12 cellular contexts compared by ENCODE assay signal in the genomic region with DNA sequence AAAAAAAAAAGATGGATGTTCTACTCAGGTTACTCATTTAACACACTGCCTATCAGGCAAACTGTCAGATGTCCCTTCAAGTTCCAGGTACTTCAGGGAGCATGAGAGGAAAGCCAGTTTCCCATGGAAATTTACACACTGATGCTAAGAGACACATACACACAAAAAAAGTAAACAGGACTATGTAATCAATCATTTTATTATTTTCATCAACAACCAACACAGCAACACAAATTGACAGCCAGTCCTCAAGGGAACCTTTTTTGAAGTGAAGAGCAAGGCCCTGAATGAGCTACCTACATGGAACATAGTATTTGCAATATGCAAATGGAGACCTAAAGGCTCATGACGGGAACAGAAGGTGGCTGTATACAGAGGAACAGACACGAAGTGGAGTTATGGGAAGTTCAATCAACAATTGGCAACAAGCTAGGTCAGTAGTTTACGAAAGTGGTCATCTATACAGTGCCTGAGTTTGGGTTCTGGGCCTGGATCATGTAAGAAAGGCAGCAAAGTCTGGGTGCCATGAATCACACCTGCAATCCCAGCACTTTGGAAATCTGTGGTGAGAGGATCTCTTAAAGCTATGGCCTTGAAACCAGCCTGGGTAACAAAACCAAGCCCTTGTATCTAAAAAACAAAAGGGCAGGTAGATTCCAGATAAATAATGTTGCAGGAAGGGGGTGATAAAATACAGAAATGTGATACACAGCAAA. TPM values are rescaled to one million over a fixed set of nuclear protein-coding genes. Genes with fewer than 3 reads are reported as not detected.
DNase-seq lines count a peak whose midpoint lies in the region; ATAC-seq, FAIRE-seq and TF ChIP-seq lines count a peak whose summit lies in the region.
"Had no signal": no experiment of that assay in that cellular context is flagged by ENCODE, and none has a peak within 500 bp of the region (broad histone marks: within the 10 kb centered on the region; RNA-seq: fewer than 3 reads in every experiment).

No MANE protein-coding gene starts in this region.

- H3K27me3 Mint-ChIP-seq in endodermal cell (ENCODE audit: insufficient read depth), result no peaks in the 10 kb centered on the region

- no peak overlapping the region for H2AFZ ChIP-seq in ACC112 (ENCODE audit: low read length, unreplicated experiment)
- H2AFZ ChIP-seq in PC-3 (ENCODE audit: low read length), result no peak overlapping the region

- H3K9me2 ChIP-seq in DOHH2 (replicated peaks; ENCODE audit: control insufficient read depth, low read length) (no peaks in the 10 kb centered on the region), PC-3 (replicated peaks; ENCODE audit: low read length) (no peaks in the 10 kb centered on the region)

- no peak for FAIRE-seq in kidney (lab: Jason Lieb, UNC)

- H3K4me2 ChIP-seq in DOHH2 (ENCODE audit: low read length) (peak overlapping the region; percentile 92), PC-3 (ENCODE audit: low read length) (peak overlapping the region; percentile 96; the same call in 1 of the 2 replicates)

- CTCF ChIA-PET in PC-3 (lab: Charles Lee), result no interaction called here

- peak overlapping the region; percentile 8; the same call in 1 of the 2 replicates for H3K27ac ChIP-seq in ACC112 (ENCODE audit: low read depth, low read length)
- H3K27ac ChIP-seq in DOHH2 (ENCODE audit: low read depth, low read length), result peak overlapping the region; percentile 19
- no peak overlapping the region for H3K27ac ChIP-seq in PC-3 (ENCODE audit: low read length)
- H3K27ac ChIP-seq in endodermal cell (ENCODE audit: low read depth, low read length), result no peak overlapping the region
- no peak overlapping the region for H3K27ac ChIP-seq in kidney (ENCODE audit: low read depth in 2 of 2, low read length in 2 of 2)
- H3K27ac ChIP-seq: ascending aorta, upper lobe of right lung had no signal

- peaks cover 24% of the 10 kb centered on the region for H3K4me1 Mint-ChIP-seq in endodermal cell

- WGBS in endodermal cell (ENCODE audit: insufficient coverage in 1 of 2, insufficient read length in 1 of 2), 2 experiments, result 30 to 64% methylated on average over 2 to 3 of the region's 3 CpGs

- intact Hi-C loops in PC-3 (cut with micrococcal nuclease) (no loop called here), kidney (cut with DNase I) (no loop called here)

- POLR2A ChIA-PET in PC-3 (lab: Charles Lee; ENCODE audit: unreplicated experiment), result interaction anchor here (0.6 kb wide), 1 partner anchor 11 kb away, joined by 3 read pairs; no protein-coding TSS in a partner anchor

- ATAC-seq in PC-3, result no peak
- no peak for ATAC-seq in GM18909 (IDR thresholded peaks at IDR 0.05; ENCODE audit: poor library complexity, unreplicated experiment)
- no peak for ATAC-seq in HG03432 (IDR thresholded peaks at IDR 0.05; ENCODE audit: unreplicated experiment)
- ATAC-seq: upper lobe of right lung had no signal

- H3K27me3 ChIP-seq in ACC112 (ENCODE audit: insufficient read depth, low read length) (no peaks in the 10 kb centered on the region), DOHH2 (ENCODE audit: control insufficient read depth, low read length) (no peaks in the 10 kb centered on the region; the same call in 1 of the 2 replicates), PC-3 (ENCODE audit: low read length) (no peaks in the 10 kb centered on the region), endodermal cell (ENCODE audit: control insufficient read depth, insufficient read depth, low read length, poor library complexity, severe bottlenecking) (no peaks in the 10 kb centered on the region)
- H3K27me3 ChIP-seq: ascending aorta, upper lobe of right lung had no signal

- peaks cover 43% of the 10 kb centered on the region for H3K36me3 Mint-ChIP-seq in endodermal cell (ENCODE audit: low read depth)

- peaks cover 21% of the 10 kb centered on the region for H3K4me1 ChIP-seq in ACC112 (ENCODE audit: control insufficient read depth, insufficient read depth, low read length, unreplicated experiment)
- peaks cover 33% of the 10 kb centered on the region for H3K4me1 ChIP-seq in DOHH2 (ENCODE audit: control insufficient read depth, low read length)
- peaks cover 18% of the 10 kb centered on the region for H3K4me1 ChIP-seq in PC-3 (ENCODE audit: insufficient read depth, low read length)
- peaks cover 5% of the 10 kb centered on the region for H3K4me1 ChIP-seq in endodermal cell (ENCODE audit: control insufficient read depth, insufficient read depth, low read length)
- H3K4me1 ChIP-seq in kidney (ENCODE audit: control insufficient read depth in 1 of 2, insufficient read depth in 1 of 2, low read depth in 1 of 2, low read length in 2 of 2), result peaks cover 7 to 22% of the 10 kb centered on the region in 2 donors

- H3K4me3 ChIP-seq in ACC112 (ENCODE audit: low read depth, low read length) (peak overlapping the region; percentile 88; the same call in 1 of the 2 replicates), DOHH2 (ENCODE audit: low read length) (peak overlapping the region; percentile 8; the same call in 1 of the 2 replicates), PC-3 (ENCODE audit: low read length) (peak overlapping the region; percentile 93), endodermal cell (ENCODE audit: low read length) (peak overlapping the region; percentile 96), kidney (ENCODE audit: low read length in 2 of 2) (no peak overlapping the region)
- H3K4me3 ChIP-seq: ascending aorta, upper lobe of right lung had no signal

- TF ChIP-seq CTCF in DOHH2 (IDR thresholded peaks at IDR 0.05; ENCODE audit: low read depth, low read length, poor library complexity, severe bottlenecking) (no peak), PC-3 (conservative IDR thresholded peaks at IDR 0.05; ENCODE audit: low read depth, low read length) (no peak), endodermal cell (conservative IDR thresholded peaks at IDR 0.05) (no peak), kidney (IDR thresholded peaks at IDR 0.05; ENCODE audit: borderline replicate concordance, extremely low read depth, insufficient read depth) (no peak)

- peaks cover 66% of the 10 kb centered on the region for H3F3A ChIP-seq in DOHH2 (ENCODE audit: control insufficient read depth, insufficient read depth)
- H3F3A ChIP-seq in PC-3 (ENCODE audit: low read length, unreplicated experiment), result peaks cover 56% of the 10 kb centered on the region

- peaks cover 7% of the 10 kb centered on the region for H3K9me3 Mint-ChIP-seq in endodermal cell

- DNase-seq in PC-3 (peak; percentile 35), endodermal cell (no peak), kidney (no peak), amniotic stem cell (lab: John Stamatoyannopoulos, UW) (no peak)
- DNase-seq: NCI-H2081 treated with DMSO at 0.1 percent for 48 hours, upper lobe of right lung had no signal

- H3K9ac ChIP-seq in PC-3 (ENCODE audit: low read length) (no peak overlapping the region), endodermal cell (ENCODE audit: extremely low read depth, low read length, poor library complexity, severe bottlenecking) (peak overlapping the region; percentile 100), kidney (ENCODE audit: low read length in 2 of 2) (no peak overlapping the region)

- BruUV-seq in PC-3 (replicated peaks; lab: Mats Ljungman, UMichigan), result no TSS peak

- peaks cover 46% of the 10 kb centered on the region for H3K79me2 ChIP-seq in ACC112 (ENCODE audit: control insufficient read depth, insufficient read depth, low read length, unreplicated experiment)
- H3K79me2 ChIP-seq in DOHH2 (ENCODE audit: control insufficient read depth, low read length), result peaks cover 39% of the 10 kb centered on the region
- H3K79me2 ChIP-seq in PC-3 (ENCODE audit: low read length), result peaks cover 49% of the 10 kb centered on the region

- H3K9me3 ChIP-seq in DOHH2 (ENCODE audit: control insufficient read depth, insufficient read depth, low read length), result no peaks in the 10 kb centered on the region
- no peaks in the 10 kb centered on the region for H3K9me3 ChIP-seq in PC-3 (ENCODE audit: low read length)
- peaks cover 3% of the 10 kb centered on the region for H3K9me3 ChIP-seq in endodermal cell (ENCODE audit: control insufficient read depth, low read length)
- H3K9me3 ChIP-seq in kidney (ENCODE audit: control insufficient read depth in 1 of 2, low read length in 2 of 2), result no peaks in the 10 kb centered on the region
- H3K9me3 ChIP-seq: ascending aorta, upper lobe of right lung had no signal

- H3K27ac Mint-ChIP-seq in endodermal cell, result peak overlapping the region; percentile 81

- H4K20me1 ChIP-seq in DOHH2 (ENCODE audit: control insufficient read depth, insufficient read depth, low read depth, low read length) (peaks cover 25% of the 10 kb centered on the region), PC-3 (ENCODE audit: low read length) (peaks cover 43% of the 10 kb centered on the region)

- peak overlapping the region; percentile 100 for H3K4me3 Mint-ChIP-seq in endodermal cell

- H3K36me3 ChIP-seq in ACC112 (ENCODE audit: insufficient read depth, low read length), result peaks cover 37% of the 10 kb centered on the region
- H3K36me3 ChIP-seq in DOHH2 (ENCODE audit: control insufficient read depth, low read length), result peaks cover 54% of the 10 kb centered on the region
- H3K36me3 ChIP-seq in PC-3 (ENCODE audit: low read depth, low read length), result peaks cover 41% of the 10 kb centered on the region
- H3K36me3 ChIP-seq in endodermal cell (ENCODE audit: control insufficient read depth, insufficient read depth, low read length), result peaks cover 38% of the 10 kb centered on the region
- H3K36me3 ChIP-seq in kidney (ENCODE audit: control insufficient read depth in 1 of 2, insufficient read depth in 2 of 2, low read length in 2 of 2), result peaks cover 18 to 28% of the 10 kb centered on the region in 2 donors

RNA-seq across cellular contexts. Expression of a gene that starts 12.6 kb away (rescaled TPM):
- total RNA-seq in PC-3 (2014; rRNA removed) (217 and 222 TPM in 2 replicates), endodermal cell (10 to 100 TPM; 44.6 to 48.1 TPM), kidney (48.9 TPM)
- polyA plus RNA-seq in endodermal cell (2013, experiment 1 of 2), result 130 TPM
- 195 TPM for polyA plus RNA-seq in endodermal cell (2013, experiment 2 of 2)
- polyA plus RNA-seq in kidney (ENCODE audit: insufficient read depth, low read depth, low replicate concordance), result 38.5 TPM

RNA-seq across cellular contexts. Expression of a gene that starts 19.3 kb away (rescaled TPM):
- total RNA-seq in PC-3 (2014; rRNA removed), result not detected in 2 replicates
- total RNA-seq in endodermal cell, result not detected
- not detected for polyA plus RNA-seq in endodermal cell (2013, experiment 1 of 2)
- not detected for polyA plus RNA-seq in endodermal cell (2013, experiment 2 of 2)
- total RNA-seq in kidney, result not detected
- polyA plus RNA-seq in kidney (ENCODE audit: insufficient read depth, low read depth, low replicate concordance), result not detected
- total RNA-seq: ascending aorta, myocyte, upper lobe of right lung had no signal

RNA-seq across cellular contexts. Expression of a gene that starts 20.1 kb away (rescaled TPM):
- 41.4 and 48.2 TPM in 2 replicates for total RNA-seq in PC-3 (2014; rRNA removed)
- total RNA-seq in endodermal cell, result 10 to 100 TPM; 36.9 to 37.3 TPM
- polyA plus RNA-seq in endodermal cell (2013, experiment 1 of 2), result 38.8 TPM
- 35.1 TPM for polyA plus RNA-seq in endodermal cell (2013, experiment 2 of 2)
- total RNA-seq in kidney, result 39.6 TPM
- polyA plus RNA-seq in kidney (ENCODE audit: insufficient read depth, low read depth, low replicate concordance), result 44.6 TPM

RNA-seq across cellular contexts. Expression of a gene that starts 28.7 kb away (rescaled TPM):
- total RNA-seq in PC-3 (2014; rRNA removed), result 243 and 304 TPM in 2 replicates
- 100 to 1,000 TPM; 438 to 488 TPM for total RNA-seq in endodermal cell
- polyA plus RNA-seq in endodermal cell (2013, experiment 1 of 2), result 216 TPM
- 179 TPM for polyA plus RNA-seq in endodermal cell (2013, experiment 2 of 2)
- 203 TPM for total RNA-seq in kidney
- 299 TPM for polyA plus RNA-seq in kidney (ENCODE audit: insufficient read depth, low read depth, low replicate concordance)

RNA-seq across cellular contexts. Expression of a gene that starts 46.7 kb away (rescaled TPM):
- total RNA-seq in PC-3 (2014; rRNA removed) (33.1 and 33.2 TPM in 2 replicates), endodermal cell (10 to 100 TPM; 45.8 to 61.4 TPM), kidney (83.8 TPM)
- polyA plus RNA-seq in endodermal cell (2013, experiment 1 of 2), result 60.6 TPM
- 59.8 TPM for polyA plus RNA-seq in endodermal cell (2013, experiment 2 of 2)
- polyA plus RNA-seq in kidney (ENCODE audit: insufficient read depth, low read depth, low replicate concordance), result 70.7 TPM

Comparison
In these comparisons a context has a peak if more than half of its experiments do, and no peak if none do; other contexts are left out.
1. H3K27ac ChIP-seq: peak in ACC112 (single experiment) and DOHH2 (single experiment); none in PC-3 (single experiment), endodermal cell (single experiment) and kidney (0 of 2).
2. H3K4me3 ChIP-seq: peak in ACC112 (single experiment), DOHH2 (single experiment), PC-3 (single experiment) and endodermal cell (single experiment); none in kidney (0 of 2).